Comparison of ENCODE assay signal across 11 cellular contexts in genomic region chr14:102772781-102773570, GRCh38. TPM values are rescaled to one million over a fixed set of nuclear protein-coding genes. Genes with fewer than 3 reads are reported as not detected.
A peak's percentile ranks its signal among the peaks of the same experiment; 100 is the strongest.
DNase-seq lines count a peak whose midpoint lies in the region; ATAC-seq and TF ChIP-seq lines count a peak whose summit lies in the region.
"Had no signal": no experiment of that assay in that cellular context is flagged by ENCODE, and none has a peak within 500 bp of the region (broad histone marks: within the 10 kb centered on the region; RNA-seq: fewer than 3 reads in every experiment).

No MANE protein-coding gene starts in this region.

- no peak for DNase-seq in activated CD4-positive, alpha-beta memory T cell treated with anti-CD3 and anti-CD28 coated beads, Interleukin-2, amount 10 ng/mL, durations not matched to agents 7 days and 5 days
- no peak for DNase-seq in activated CD4-positive, alpha-beta memory T cell treated with anti-CD3 and anti-CD28 coated beads for 36 hours
- DNase-seq in NB4 (ENCODE audit: low read depth) (peak; percentile 61), astrocyte of the hippocampus (ENCODE audit: low read depth, low spot score) (peak; percentile 35), retinal pigment epithelial cell (ENCODE audit: low read depth) (no peak), NOMO-1 (lab: John Stamatoyannopoulos, UW; ENCODE audit: unreplicated experiment in 2 of 2) (no peak), cardiac septum (ENCODE audit: low spot score) (no peak)
- DNase-seq: GOT3, NCI-H1048 had no signal

- H3K27ac Mint-ChIP-seq in activated CD4-positive, alpha-beta memory T cell treated with anti-CD3 and anti-CD28 coated beads, Interleukin-2, amount 10 ng/mL, durations not matched to agents 7 days and 5 days: peak overlapping the region; percentile 45
- no peak overlapping the region for H3K27ac Mint-ChIP-seq in activated CD4-positive, alpha-beta memory T cell treated with anti-CD3 and anti-CD28 coated beads for 36 hours

- H3K4me3 ChIP-seq in NB4 (ENCODE audit: low read depth, low read length): no peak overlapping the region
- no peak overlapping the region for H3K4me3 ChIP-seq in retinal pigment epithelial cell (ENCODE audit: low read length)
- H3K4me3 ChIP-seq: suprapubic skin had no signal

- peaks cover 19% of the 10 kb centered on the region for H3K4me1 Mint-ChIP-seq in activated CD4-positive, alpha-beta memory T cell treated with anti-CD3 and anti-CD28 coated beads, Interleukin-2, amount 10 ng/mL, durations not matched to agents 7 days and 5 days
- H3K4me1 Mint-ChIP-seq in activated CD4-positive, alpha-beta memory T cell treated with anti-CD3 and anti-CD28 coated beads for 36 hours (ENCODE audit: low read depth): peaks cover 30% of the 10 kb centered on the region

- H3K4me3 Mint-ChIP-seq in activated CD4-positive, alpha-beta memory T cell treated with anti-CD3 and anti-CD28 coated beads, Interleukin-2, amount 10 ng/mL, durations not matched to agents 7 days and 5 days: no peak overlapping the region
- H3K4me3 Mint-ChIP-seq in activated CD4-positive, alpha-beta memory T cell treated with anti-CD3 and anti-CD28 coated beads for 36 hours: no peak overlapping the region

- intact Hi-C loops in activated CD4-positive, alpha-beta memory T cell treated with anti-CD3 and anti-CD28 coated beads for 36 hours (cut with micrococcal nuclease): loop anchor here (10.0 kb wide), 1 partner anchor 178 kb away; the partner anchor contains the start of gene RCOR1
- intact Hi-C loops in cardiac septum (cut with DNase I): no loop called here

- no peaks in the 10 kb centered on the region for H3K27me3 Mint-ChIP-seq in activated CD4-positive, alpha-beta memory T cell treated with anti-CD3 and anti-CD28 coated beads, Interleukin-2, amount 10 ng/mL, durations not matched to agents 7 days and 5 days
- H3K27me3 Mint-ChIP-seq in activated CD4-positive, alpha-beta memory T cell treated with anti-CD3 and anti-CD28 coated beads for 36 hours: no peaks in the 10 kb centered on the region

- CTCF ChIA-PET in activated CD4-positive, alpha-beta memory T cell treated with anti-CD3 and anti-CD28 coated beads, Interleukin-2, amount 10 ng/mL, durations not matched to agents 7 days and 5 days (lab: Charles Lee): interaction anchor here (0.9 to 1.6 kb wide), 3 partner anchors 145 to 248 kb away, joined by 3 to 5 read pairs (median 3); no protein-coding TSS in a partner anchor
- CTCF ChIA-PET in activated CD4-positive, alpha-beta memory T cell treated with anti-CD3 and anti-CD28 coated beads for 36 hours (lab: Charles Lee): interaction anchor here (0.6 to 2.0 kb wide), 6 partner anchors 11 to 381 kb away, joined by 3 to 12 read pairs (median 4); no protein-coding TSS in a partner anchor

- TF ChIP-seq CTCF in NB4 (IDR thresholded peaks at IDR 0.05; ENCODE audit: low read depth, low read length) (peak; percentile 27), retinal pigment epithelial cell (conservative IDR thresholded peaks at IDR 0.05; ENCODE audit: low read depth, low read length) (peak; percentile 41)

- TF ChIP-seq POLR2A in NB4 (IDR thresholded peaks at IDR 0.05; ENCODE audit: extremely low read depth, insufficient read length): no peak

- POLR2A ChIA-PET in activated CD4-positive, alpha-beta memory T cell treated with anti-CD3 and anti-CD28 coated beads, Interleukin-2, amount 10 ng/mL, durations not matched to agents 7 days and 5 days (lab: Charles Lee): no interaction called here
- POLR2A ChIA-PET in activated CD4-positive, alpha-beta memory T cell treated with anti-CD3 and anti-CD28 coated beads for 36 hours (lab: Charles Lee): no interaction called here

- no peak for ATAC-seq in GM18870 (IDR thresholded peaks at IDR 0.05; ENCODE audit: unreplicated experiment)

- H3K9me3 Mint-ChIP-seq in activated CD4-positive, alpha-beta memory T cell treated with anti-CD3 and anti-CD28 coated beads, Interleukin-2, amount 10 ng/mL, durations not matched to agents 7 days and 5 days: no peaks in the 10 kb centered on the region
- no peaks in the 10 kb centered on the region for H3K9me3 Mint-ChIP-seq in activated CD4-positive, alpha-beta memory T cell treated with anti-CD3 and anti-CD28 coated beads for 36 hours

- H3K36me3 Mint-ChIP-seq in activated CD4-positive, alpha-beta memory T cell treated with anti-CD3 and anti-CD28 coated beads, Interleukin-2, amount 10 ng/mL, durations not matched to agents 7 days and 5 days (ENCODE audit: low read depth): peaks cover 2% of the 10 kb centered on the region
- H3K36me3 Mint-ChIP-seq in activated CD4-positive, alpha-beta memory T cell treated with anti-CD3 and anti-CD28 coated beads for 36 hours: no peaks in the 10 kb centered on the region

RNA-seq across cellular contexts. Expression of gene TRAF3, which starts 4.3 kb away (rescaled TPM):
- 10 to 100 TPM; 37.4 to 38.9 TPM for total RNA-seq in activated CD4-positive, alpha-beta memory T cell treated with anti-CD3 and anti-CD28 coated beads, Interleukin-2, amount 10 ng/mL, durations not matched to agents 7 days and 5 days
- total RNA-seq in activated CD4-positive, alpha-beta memory T cell treated with anti-CD3 and anti-CD28 coated beads for 36 hours: 10 to 100 TPM; 68.8 to 73.6 TPM
- total RNA-seq in cardiac septum: 12.5 TPM

Comparison
In these comparisons a context has a peak if more than half of its experiments do, and no peak if none do; other contexts are left out.
1. DNase-seq: peak in NB4 (single experiment) and astrocyte of the hippocampus (single experiment); none in activated CD4-positive, alpha-beta memory T cell treated with anti-CD3 and anti-CD28 coated beads, Interleukin-2, amount 10 ng/mL, durations not matched to agents 7 days and 5 days (single experiment), activated CD4-positive, alpha-beta memory T cell treated with anti-CD3 and anti-CD28 coated beads for 36 hours (single experiment), retinal pigment epithelial cell (single experiment), NOMO-1 (0 of 2) and cardiac septum (single experiment).